In the genomic region with DNA sequence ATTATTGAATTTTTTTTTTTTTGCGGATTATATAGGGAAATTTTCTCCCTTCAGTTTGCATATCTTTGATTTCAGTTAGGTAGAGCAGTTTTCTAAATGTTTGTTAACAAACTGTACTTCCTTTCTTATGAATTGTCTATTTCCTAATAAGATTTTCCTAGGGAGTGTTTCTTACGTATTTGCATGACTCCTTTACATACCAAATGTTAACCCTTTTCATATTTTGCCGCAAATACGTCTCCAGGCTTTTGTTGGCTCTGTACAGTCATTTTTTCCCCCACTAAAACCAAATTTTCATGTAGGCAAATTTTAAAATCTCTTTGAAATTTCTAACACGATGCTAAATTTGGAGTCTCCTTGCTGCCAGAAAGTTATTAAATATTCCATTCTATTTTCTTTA, we compare ENCODE assay signal across 11 cellular contexts. TPM values are rescaled to one million over a fixed set of nuclear protein-coding genes. Genes with fewer than 3 reads are reported as not detected.
DNase-seq lines count a peak whose midpoint lies in the region; ATAC-seq and TF ChIP-seq lines count a peak whose summit lies in the region.
"Had no signal": no experiment of that assay in that cellular context is flagged by ENCODE, and none has a peak within 500 bp of the region (broad histone marks: within the 10 kb centered on the region; RNA-seq: fewer than 3 reads in every experiment).

No MANE protein-coding gene starts in this region.

- H3K27ac ChIP-seq in GM23338 (ENCODE audit: low read depth) (peak overlapping the region; percentile 98), VCaP (peak overlapping the region; percentile 96), foreskin keratinocyte (peak overlapping the region; percentile 74), smooth muscle cell (ENCODE audit: low read depth) (no peak overlapping the region)

- H3K27ac Mint-ChIP-seq in GM23338 (peak overlapping the region; percentile 90), T-helper 17 cell (no peak overlapping the region)
- H3K27ac Mint-ChIP-seq: activated CD8-positive, alpha-beta T cell treated with anti-CD3 and anti-CD28 coated beads for 36 hours had no signal

- H4K20me1 ChIP-seq in GM23338 (replicated peaks; ENCODE audit: insufficient read depth) (peaks cover 14% of the 10 kb centered on the region), smooth muscle cell (ENCODE audit: low read depth) (no peaks in the 10 kb centered on the region)

- H3K36me3 Mint-ChIP-seq in GM23338 (ENCODE audit: low read depth) = peaks cover 15% of the 10 kb centered on the region
- no peaks in the 10 kb centered on the region for H3K36me3 Mint-ChIP-seq in T-helper 17 cell (ENCODE audit: low read depth)

- H3K9me3 ChIP-seq in smooth muscle cell (replicated peaks; ENCODE audit: low read depth) (no peaks in the 10 kb centered on the region), T-helper 17 cell (ENCODE audit: control insufficient read depth, low read length, poor library complexity, severe bottlenecking) (no peaks in the 10 kb centered on the region)
- H3K9me3 ChIP-seq: HAP-1 had no signal

- TF ChIP-seq CTCF in GM23338 (conservative IDR thresholded peaks at IDR 0.05; ENCODE audit: low read depth in 2 of 2) = no peak
- TF ChIP-seq CTCF in VCaP (conservative IDR thresholded peaks at IDR 0.05) = no peak
- TF ChIP-seq CTCF in foreskin keratinocyte (conservative IDR thresholded peaks at IDR 0.05) = no peak
- TF ChIP-seq CTCF in smooth muscle cell (IDR thresholded peaks at IDR 0.05; ENCODE audit: borderline replicate concordance, insufficient read depth, poor library complexity, severe bottlenecking) = no peak

- H3K4me3 Mint-ChIP-seq in GM23338 (peak overlapping the region; percentile 62), T-helper 17 cell (no peak overlapping the region)

- H3K27me3 Mint-ChIP-seq in GM23338 (ENCODE audit: insufficient read depth, low read depth, poor library complexity) (peaks cover 21% of the 10 kb centered on the region), T-helper 17 cell (peaks cover 9% of the 10 kb centered on the region)
- H3K27me3 Mint-ChIP-seq: activated CD8-positive, alpha-beta T cell treated with anti-CD3 and anti-CD28 coated beads for 36 hours; naive thymus-derived CD8-positive, alpha-beta T cell had no signal

- H3F3A ChIP-seq in GM23338 (replicated peaks; ENCODE audit: low read depth) (peaks cover 19% of the 10 kb centered on the region), smooth muscle cell (ENCODE audit: low read depth) (peaks cover 9% of the 10 kb centered on the region)

- H2AFZ ChIP-seq in GM23338 (no peak overlapping the region), smooth muscle cell (ENCODE audit: low read depth) (no peak overlapping the region)

- H3K9me2 ChIP-seq in GM23338 (ENCODE audit: insufficient read depth) = no peaks in the 10 kb centered on the region

- DNase-seq in GM23338 (ENCODE audit: low spot score) = no peak
- DNase-seq in foreskin keratinocyte = peak in 1 of 2 donors; percentile 43
- DNase-seq in smooth muscle cell (lab: John Stamatoyannopoulos, UW; ENCODE audit: unreplicated experiment) = no peak
- DNase-seq in stimulated activated naive CD4-positive, alpha-beta T cell (lab: John Stamatoyannopoulos, UW) = no peak
- no peak for DNase-seq in HUDEP-2 (lab: John Stamatoyannopoulos, UW; ENCODE audit: unreplicated experiment in 76 of 76)
- no peak for DNase-seq in T-helper 17 cell
- DNase-seq in dermis blood vessel endothelial cell = no peak
- DNase-seq: activated CD8-positive, alpha-beta T cell treated with anti-CD3 and anti-CD28 coated beads for 36 hours; naive thymus-derived CD8-positive, alpha-beta T cell had no signal

- ATAC-seq in GM23338 (no peak), foreskin keratinocyte (no peak), T-helper 17 cell (no peak)
- ATAC-seq: activated CD8-positive, alpha-beta T cell treated with anti-CD3 and anti-CD28 coated beads for 36 hours; naive thymus-derived CD8-positive, alpha-beta T cell had no signal

- no peak overlapping the region for H3K9ac ChIP-seq in smooth muscle cell (ENCODE audit: low read depth)

- 20% methylated on average over 5 of the region's 5 CpGs for WGBS in smooth muscle cell (ENCODE audit: low lambda C conversion rate)

- H3K4me2 ChIP-seq in GM23338 = peak overlapping the region; percentile 66
- peak overlapping the region; percentile 87 for H3K4me2 ChIP-seq in smooth muscle cell

- H3K79me2 ChIP-seq in GM23338 (replicated peaks; ENCODE audit: insufficient read depth) (peaks cover 25% of the 10 kb centered on the region), smooth muscle cell (ENCODE audit: low read depth) (peaks cover 7% of the 10 kb centered on the region)

- H3K4me1 ChIP-seq in GM23338 (ENCODE audit: insufficient read depth) = peaks cover 42% of the 10 kb centered on the region
- peaks cover 20% of the 10 kb centered on the region for H3K4me1 ChIP-seq in foreskin keratinocyte
- peaks cover 25% of the 10 kb centered on the region for H3K4me1 ChIP-seq in smooth muscle cell (ENCODE audit: low read depth)

- H3K27me3 ChIP-seq in GM23338 (ENCODE audit: insufficient read depth) (no peaks in the 10 kb centered on the region), foreskin keratinocyte (peaks cover 28% of the 10 kb centered on the region), smooth muscle cell (ENCODE audit: low read depth) (peaks cover 6% of the 10 kb centered on the region)

- H3K4me1 Mint-ChIP-seq in GM23338 (peaks cover 44% of the 10 kb centered on the region), T-helper 17 cell (peaks cover 21% of the 10 kb centered on the region)

- H3K9me3 Mint-ChIP-seq in GM23338 = no peaks in the 10 kb centered on the region
- H3K9me3 Mint-ChIP-seq: activated CD8-positive, alpha-beta T cell treated with anti-CD3 and anti-CD28 coated beads for 36 hours; naive thymus-derived CD8-positive, alpha-beta T cell had no signal

- peak overlapping the region; percentile 43 for H3K4me3 ChIP-seq in GM23338
- H3K4me3 ChIP-seq in smooth muscle cell = no peak overlapping the region
- H3K4me3 ChIP-seq: HAP-1 had no signal

- H3K36me3 ChIP-seq in GM23338 (ENCODE audit: insufficient read depth) = no peaks in the 10 kb centered on the region
- H3K36me3 ChIP-seq in smooth muscle cell (ENCODE audit: low read depth) = no peaks in the 10 kb centered on the region
- H3K36me3 ChIP-seq: HAP-1 had no signal

TF ChIP-seq in GM23338, 12 proteins besides CTCF, POLR2A, EP300 and RAD21 (continues in another document):
- TF ChIP-seq EZH2phosphoT487 (IDR thresholded peaks at IDR 0.05; ENCODE audit: unreplicated experiment) (no peak), ZNF331 (CRISPR knock-in tag; IDR thresholded peaks at IDR 0.05; ENCODE audit: low read depth) (no peak), JUNB (IDR thresholded peaks at IDR 0.05; ENCODE audit: unreplicated experiment) (no peak)

RNA-seq across cellular contexts. Expression of a gene that starts 1.9 kb away (rescaled TPM):
- total RNA-seq in GM23338 (2014; rRNA removed; shearing (Covaris generic)) = 87.5 and 109 TPM in 2 replicates
- polyA plus RNA-seq in GM23338 (2016; fragmentation: Nextera tagmentation; extraction: Ambion mirVana) (24.5 and 44.0 TPM in 2 replicates), foreskin keratinocyte (6.4 and 8.6 TPM in 2 replicates), smooth muscle cell (5.9 and 7.7 TPM in 2 replicates)
- total RNA-seq in foreskin keratinocyte (7.1 and 8.1 TPM in 2 replicates), smooth muscle cell (4.0 and 4.8 TPM in 2 replicates), T-helper 17 cell (10 to 100 TPM; 16.8 to 21.7 TPM), dermis blood vessel endothelial cell (17.1 and 28.8 TPM in 2 replicates)

RNA-seq across cellular contexts. Expression of a gene that starts 17.4 kb away (rescaled TPM):
- 6.1 and 8.5 TPM in 2 replicates for total RNA-seq in GM23338 (2014; rRNA removed; shearing (Covaris generic))
- polyA plus RNA-seq in GM23338 (2016; fragmentation: Nextera tagmentation; extraction: Ambion mirVana) = 1.4 and 1.7 TPM in 2 replicates
- total RNA-seq in foreskin keratinocyte = 0.95 and 1.0 TPM in 2 replicates
- polyA plus RNA-seq in foreskin keratinocyte = 0.93 and 0.94 TPM in 2 replicates
- total RNA-seq in smooth muscle cell = 0.58 and 1.3 TPM in 2 replicates
- polyA plus RNA-seq in smooth muscle cell = 1.0 and 1.3 TPM in 2 replicates
- 10 to 100 TPM; 24.4 to 26.5 TPM for total RNA-seq in T-helper 17 cell
- total RNA-seq in dermis blood vessel endothelial cell = 5.4 and 6.6 TPM in 2 replicates

RNA-seq across cellular contexts. Expression of a gene that starts 44.0 kb away (rescaled TPM):
- total RNA-seq in GM23338 (2014; rRNA removed; shearing (Covaris generic)) = 35.9 and 38.8 TPM in 2 replicates
- polyA plus RNA-seq in GM23338 (2016; fragmentation: Nextera tagmentation; extraction: Ambion mirVana) = 7.6 and 11.5 TPM in 2 replicates
- 12.0 and 12.3 TPM in 2 replicates for total RNA-seq in foreskin keratinocyte
- 4.3 and 5.5 TPM in 2 replicates for polyA plus RNA-seq in foreskin keratinocyte
- total RNA-seq in smooth muscle cell = 15.0 and 20.5 TPM in 2 replicates
- 3.5 and 4.4 TPM in 2 replicates for polyA plus RNA-seq in smooth muscle cell
- 10 to 100 TPM in 1 of 2 donors, 1 to 10 TPM in 1; 9.3 to 15.7 TPM for total RNA-seq in T-helper 17 cell
- 11.4 and 18.1 TPM in 2 replicates for total RNA-seq in dermis blood vessel endothelial cell
